29 cellular contexts compared by ENCODE assay signal in genomic region chr12:5688226-5688625, GRCh38.
"Had no signal": no experiment of that assay in that cellular context is flagged by ENCODE, and none has a peak within 500 bp of the region (broad histone marks: within the 10 kb centered on the region; RNA-seq: fewer than 3 reads in every experiment).

No MANE protein-coding gene starts in this region.

- H3K36me3 Mint-ChIP-seq: activated naive CD4-positive, alpha-beta T cell treated with anti-CD3 and anti-CD28 coated beads, Interleukin-2, amount 10 ng/mL, durations not matched to agents 7 days and 5 days; activated naive CD4-positive, alpha-beta T cell treated with anti-CD3 and anti-CD28 coated beads, Interleukin-2, amount 50 U/mL, for 72 hours; activated naive CD8-positive, alpha-beta T cell treated with anti-CD3 and anti-CD28 coated beads, Interleukin-2, amount 10 ng/mL, durations not matched to agents 7 days and 5 days; brain; WTC11 had no signal

- H3K36me3 ChIP-seq: ascending aorta, breast epithelium, cardiac muscle cell, colonic mucosa, esophagus muscularis mucosa, gastrocnemius medialis, heart left ventricle had no signal

- H3K9me3 ChIP-seq: ascending aorta, breast epithelium, colonic mucosa, esophagus muscularis mucosa, gastrocnemius medialis, heart left ventricle had no signal

- H3K27ac ChIP-seq: ascending aorta, breast epithelium, cardiac muscle cell, colonic mucosa, esophagus muscularis mucosa, foreskin keratinocyte, gastrocnemius medialis, heart left ventricle had no signal

- H3K4me1 ChIP-seq: ascending aorta, breast epithelium, colonic mucosa, esophagus muscularis mucosa, foreskin keratinocyte, gastrocnemius medialis had no signal

- H3K27me3 Mint-ChIP-seq: activated CD4-positive, alpha-beta memory T cell treated with anti-CD3 and anti-CD28 coated beads, Interleukin-2, amount 10 ng/mL, durations not matched to agents 7 days and 5 days; activated CD4-positive, alpha-beta T cell treated with anti-CD3 and anti-CD28 coated beads, Interleukin-2, amount 10 ng/mL, durations not matched to agents 7 days and 5 days; activated naive CD4-positive, alpha-beta T cell treated with anti-CD3 and anti-CD28 coated beads, Interleukin-2, amount 10 ng/mL, durations not matched to agents 7 days and 5 days; activated naive CD8-positive, alpha-beta T cell treated with anti-CD3 and anti-CD28 coated beads, Interleukin-2, amount 10 ng/mL, durations not matched to agents 7 days and 5 days; central memory CD8-positive, alpha-beta T cell had no signal

- H3K4me1 Mint-ChIP-seq: activated CD4-positive, alpha-beta memory T cell treated with anti-CD3 and anti-CD28 coated beads, Interleukin-2, amount 10 ng/mL, durations not matched to agents 7 days and 5 days; activated CD4-positive, alpha-beta T cell treated with anti-CD3 and anti-CD28 coated beads, Interleukin-2, amount 10 ng/mL, durations not matched to agents 7 days and 5 days; activated naive CD4-positive, alpha-beta T cell treated with anti-CD3 and anti-CD28 coated beads, Interleukin-2, amount 10 ng/mL, durations not matched to agents 7 days and 5 days; activated naive CD8-positive, alpha-beta T cell treated with anti-CD3 and anti-CD28 coated beads, Interleukin-2, amount 10 ng/mL, durations not matched to agents 7 days and 5 days; brain; central memory CD8-positive, alpha-beta T cell; WTC11 had no signal

- H3K4me3 ChIP-seq: ascending aorta, breast epithelium, cardiac muscle cell, colonic mucosa, esophagus muscularis mucosa, gastrocnemius medialis, heart left ventricle had no signal

- H3K27ac Mint-ChIP-seq: activated CD4-positive, alpha-beta memory T cell treated with anti-CD3 and anti-CD28 coated beads, Interleukin-2, amount 10 ng/mL, durations not matched to agents 7 days and 5 days; activated CD4-positive, alpha-beta T cell treated with anti-CD3 and anti-CD28 coated beads, Interleukin-2, amount 10 ng/mL, durations not matched to agents 7 days and 5 days; activated naive CD4-positive, alpha-beta T cell treated with anti-CD3 and anti-CD28 coated beads, Interleukin-2, amount 10 ng/mL, durations not matched to agents 7 days and 5 days; activated naive CD4-positive, alpha-beta T cell treated with anti-CD3 and anti-CD28 coated beads, Interleukin-2, amount 50 U/mL, for 72 hours; activated naive CD8-positive, alpha-beta T cell treated with anti-CD3 and anti-CD28 coated beads, Interleukin-2, amount 10 ng/mL, durations not matched to agents 7 days and 5 days; activated T-cell treated with anti-CD3 and anti-CD28 coated beads, Interleukin-2, amount 50 U/mL, for 24 hours; activated T-cell treated with anti-CD3 and anti-CD28 coated beads, Interleukin-2, amount 50 U/mL, for 72 hours; WTC11 had no signal

- H3K9me3 Mint-ChIP-seq: activated CD4-positive, alpha-beta memory T cell treated with anti-CD3 and anti-CD28 coated beads, Interleukin-2, amount 10 ng/mL, durations not matched to agents 7 days and 5 days; activated CD4-positive, alpha-beta T cell treated with anti-CD3 and anti-CD28 coated beads, Interleukin-2, amount 10 ng/mL, durations not matched to agents 7 days and 5 days; activated naive CD4-positive, alpha-beta T cell treated with anti-CD3 and anti-CD28 coated beads, Interleukin-2, amount 10 ng/mL, durations not matched to agents 7 days and 5 days; activated naive CD4-positive, alpha-beta T cell treated with anti-CD3 and anti-CD28 coated beads, Interleukin-2, amount 50 U/mL, for 72 hours; activated naive CD8-positive, alpha-beta T cell treated with anti-CD3 and anti-CD28 coated beads, Interleukin-2, amount 10 ng/mL, durations not matched to agents 7 days and 5 days; activated T-cell treated with anti-CD3 and anti-CD28 coated beads, Interleukin-2, amount 50 U/mL, for 24 hours; activated T-cell treated with anti-CD3 and anti-CD28 coated beads, Interleukin-2, amount 50 U/mL, for 72 hours; brain; central memory CD8-positive, alpha-beta T cell had no signal

- DNase-seq: activated CD4-positive, alpha-beta memory T cell treated with anti-CD3 and anti-CD28 coated beads, Interleukin-2, amount 10 ng/mL, durations not matched to agents 7 days and 5 days; activated CD4-positive, alpha-beta T cell treated with anti-CD3 and anti-CD28 coated beads for 1 hour; activated CD4-positive, alpha-beta T cell treated with anti-CD3 and anti-CD28 coated beads for 4 hours; activated CD4-positive, alpha-beta T cell treated with anti-CD3 and anti-CD28 coated beads, Interleukin-2, amount 10 ng/mL, durations not matched to agents 7 days and 5 days; activated CD4-positive, alpha-beta T cell treated with anti-CD3 and anti-CD28 coated beads, Interleukin-2, amount 50 U/mL, for 4 hours; activated CD8-positive, alpha-beta memory T cell treated with anti-CD3 and anti-CD28 coated beads, Interleukin-2, amount 50 U/mL, for 48 hours; activated gamma-delta T cell; activated naive CD4-positive, alpha-beta T cell; activated naive CD4-positive, alpha-beta T cell treated with anti-CD3 and anti-CD28 coated beads, Interleukin-2, amount 10 ng/mL, durations not matched to agents 7 days and 5 days; activated naive CD8-positive, alpha-beta T cell treated with anti-CD3 and anti-CD28 coated beads, Interleukin-2, amount 10 ng/mL, durations not matched to agents 7 days and 5 days; activated T-cell treated with anti-CD3 and anti-CD28 coated beads for 4 hours; activated T-cell treated with anti-CD3 and anti-CD28 coated beads, Interleukin-2, amount 50 U/mL, for 24 hours; activated T-cell treated with anti-CD3 and anti-CD28 coated beads, Interleukin-2, amount 50 U/mL, for 72 hours; colonic mucosa; effector memory CD4-positive, alpha-beta T cell; erythroblast; foreskin keratinocyte; gastrocnemius medialis; glutamatergic neuron; heart left ventricle; T-helper 2 cell had no signal

- H3K4me3 Mint-ChIP-seq: activated CD4-positive, alpha-beta memory T cell treated with anti-CD3 and anti-CD28 coated beads, Interleukin-2, amount 10 ng/mL, durations not matched to agents 7 days and 5 days; activated CD4-positive, alpha-beta T cell treated with anti-CD3 and anti-CD28 coated beads, Interleukin-2, amount 10 ng/mL, durations not matched to agents 7 days and 5 days; activated naive CD4-positive, alpha-beta T cell treated with anti-CD3 and anti-CD28 coated beads, Interleukin-2, amount 10 ng/mL, durations not matched to agents 7 days and 5 days; activated naive CD8-positive, alpha-beta T cell treated with anti-CD3 and anti-CD28 coated beads, Interleukin-2, amount 10 ng/mL, durations not matched to agents 7 days and 5 days; activated T-cell treated with anti-CD3 and anti-CD28 coated beads, Interleukin-2, amount 50 U/mL, for 24 hours; activated T-cell treated with anti-CD3 and anti-CD28 coated beads, Interleukin-2, amount 50 U/mL, for 72 hours; brain; central memory CD8-positive, alpha-beta T cell; WTC11 had no signal

- H3K27me3 ChIP-seq: ascending aorta, cardiac muscle cell, colonic mucosa, foreskin keratinocyte, gastrocnemius medialis had no signal

- ATAC-seq: activated naive CD4-positive, alpha-beta T cell treated with anti-CD3 and anti-CD28 coated beads, Interleukin-2, amount 50 U/mL, for 72 hours; activated T-cell treated with anti-CD3 and anti-CD28 coated beads, Interleukin-2, amount 50 U/mL, for 72 hours; foreskin keratinocyte; gastrocnemius medialis; WTC11 had no signal
